ENCODE assay signal across 2 cellular contexts in genomic region chr7:28435152-28435551, GRCh38.
TF ChIP-seq lines count a peak whose summit lies in the region.

No MANE protein-coding gene starts in this region.

TF ChIP-seq in SK-N-SH treated with all-trans-retinoic acid at 6 μM for 48 hours, 23 proteins besides CTCF, POLR2A, EP300 and RAD21 (continued from another document):
- TF ChIP-seq TSHZ2 (CRISPR knock-in tag; IDR thresholded peaks at IDR 0.05) (no peak), ZNF8 (CRISPR knock-in tag; IDR thresholded peaks at IDR 0.05) (no peak), CREB5 (CRISPR knock-in tag; IDR thresholded peaks at IDR 0.05; ENCODE audit: low read depth) (no peak), BACH2 (CRISPR knock-in tag; IDR thresholded peaks at IDR 0.05; ENCODE audit: borderline replicate concordance) (no peak), ZFP30 (CRISPR knock-in tag; IDR thresholded peaks at IDR 0.05) (no peak), CSRNP3 (CRISPR knock-in tag; IDR thresholded peaks at IDR 0.05) (no peak), ISL1 (CRISPR knock-in tag; IDR thresholded peaks at IDR 0.05) (no peak), PPARA (CRISPR knock-in tag; IDR thresholded peaks at IDR 0.05; ENCODE audit: borderline replicate concordance) (no peak), POU6F1 (CRISPR knock-in tag; IDR thresholded peaks at IDR 0.05; ENCODE audit: borderline replicate concordance, low read depth) (no peak), ZFP3 (CRISPR knock-in tag; IDR thresholded peaks at IDR 0.05) (no peak)

TF ChIP-seq in HEK293, 187 proteins besides CTCF, POLR2A, EP300 and RAD21 (continued from another document):
- no peak for TF ChIP-seq ATF2 (tag by site-specific recombination; IDR thresholded peaks at IDR 0.05; ENCODE audit: low read depth)
- peak; percentile 72 for TF ChIP-seq FEZF1 (tag by site-specific recombination; IDR thresholded peaks at IDR 0.05)
- peak; percentile 90 for TF ChIP-seq GLIS1 (tag by site-specific recombination; IDR thresholded peaks at IDR 0.05)
- TF ChIP-seq ZSCAN16 (tag by site-specific recombination; IDR thresholded peaks at IDR 0.05), result no peak
TF ChIP-seq in HEK293: peak in this region for 11.
